ENCODE assay signal across 9 cellular contexts in the genomic region with DNA sequence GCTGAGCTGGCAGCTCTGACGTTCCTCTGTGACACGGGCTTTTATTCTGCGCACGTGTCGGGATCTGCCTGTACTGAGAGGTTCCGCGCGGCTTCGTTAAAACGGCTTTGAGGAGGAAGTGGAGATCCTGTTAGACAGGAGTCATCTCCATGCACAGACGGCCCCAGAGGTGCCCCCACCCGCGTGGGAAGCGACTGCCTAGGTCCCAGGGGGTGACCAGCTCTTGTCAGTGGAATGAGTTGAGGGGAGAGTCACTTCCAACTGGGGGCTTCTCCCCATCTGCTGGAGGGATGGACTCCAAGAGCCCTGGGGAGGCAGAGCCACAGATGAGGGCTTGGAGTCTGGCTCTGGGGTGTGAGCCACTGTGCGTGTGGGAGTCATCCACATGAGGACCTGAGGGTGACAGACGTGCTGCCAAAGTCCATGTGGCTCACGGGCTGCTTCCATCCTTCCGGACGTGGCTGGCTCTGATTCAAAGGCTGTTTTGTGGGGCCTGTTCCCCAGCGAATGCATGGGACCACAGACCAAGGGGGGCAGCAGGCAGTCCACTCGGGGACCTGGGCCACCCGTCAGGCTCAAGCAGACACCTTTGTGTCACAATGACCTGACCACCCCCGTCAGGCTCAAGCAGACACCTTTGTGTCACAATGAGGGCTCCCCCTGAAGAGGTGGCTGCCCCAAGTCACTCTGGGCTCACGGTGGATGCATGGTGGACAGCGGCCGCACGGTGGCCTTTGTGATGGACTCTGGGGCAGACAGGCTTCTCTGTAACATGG. TPM values are rescaled to one million over a fixed set of nuclear protein-coding genes. Genes with fewer than 3 reads are reported as not detected.
DNase-seq lines count a peak whose midpoint lies in the region; ATAC-seq, FAIRE-seq and TF ChIP-seq lines count a peak whose summit lies in the region.
"Had no signal": no experiment of that assay in that cellular context is flagged by ENCODE, and none has a peak within 500 bp of the region (broad histone marks: within the 10 kb centered on the region; RNA-seq: fewer than 3 reads in every experiment).

No MANE protein-coding gene starts in this region.

- no peak for TF ChIP-seq CTCF in DND-41 (IDR thresholded peaks at IDR 0.05; ENCODE audit: borderline replicate concordance, extremely low read depth, low read length, poor library complexity, severe bottlenecking)
- no peak for TF ChIP-seq CTCF in gastrocnemius medialis (IDR thresholded peaks at IDR 0.05 in 4 of 5, conservative IDR thresholded peaks at IDR 0.05 in 1 of 5)

- in situ Hi-C loops in gastrocnemius medialis (cut with MboI; ENCODE audit: low sequenced_read_pairs in 4 of 4): no loop called here

- H3K4me1 ChIP-seq in DND-41 (ENCODE audit: insufficient read depth, low read length): no peaks in the 10 kb centered on the region
- peaks cover 23 to 27% of the 10 kb centered on the region in 2 donors for H3K4me1 ChIP-seq in gastrocnemius medialis

- peaks cover 18% of the 10 kb centered on the region for H3K4me1 Mint-ChIP-seq in activated T-helper 2 cell treated with anti-CD3 and anti-CD28 coated beads, Interferon-gamma antibody, Interleukin-2, Interleukin-4, amounts not matched to agents 10 μg/mL and 5 μg/mL and 100 μg/mL, durations not matched to agents 14 hours and 24 hours and 36 hours (ENCODE audit: low read depth)

- H3K27me3 Mint-ChIP-seq in activated T-helper 2 cell treated with anti-CD3 and anti-CD28 coated beads, Interferon-gamma antibody, Interleukin-2, Interleukin-4, amounts not matched to agents 10 μg/mL and 5 μg/mL and 100 μg/mL, durations not matched to agents 14 hours and 24 hours and 36 hours (ENCODE audit: low read depth): peaks cover 9% of the 10 kb centered on the region

- H3K36me3 ChIP-seq in DND-41 (ENCODE audit: insufficient read depth, low read length) (peaks cover 31% of the 10 kb centered on the region), gastrocnemius medialis (peaks cover 0 to 30% of the 10 kb centered on the region in 2 donors)

- H3K9ac ChIP-seq in DND-41 (ENCODE audit: low read depth, low read length): no peak overlapping the region

- H3K79me2 ChIP-seq in DND-41 (ENCODE audit: insufficient read depth, low read length): no peaks in the 10 kb centered on the region

- H3K9me3 ChIP-seq in DND-41 (ENCODE audit: insufficient read depth, low read length, severe bottlenecking): no peaks in the 10 kb centered on the region
- H3K9me3 ChIP-seq in gastrocnemius medialis: no peaks in the 10 kb centered on the region

- no peak overlapping the region for H2AFZ ChIP-seq in DND-41 (ENCODE audit: low read depth, low read length)

- intact Hi-C loops in activated T-helper 2 cell treated with anti-CD3 and anti-CD28 coated beads, Interferon-gamma antibody, Interleukin-2, Interleukin-4, amounts not matched to agents 10 μg/mL and 5 μg/mL and 100 μg/mL, durations not matched to agents 14 hours and 24 hours and 36 hours (cut with micrococcal nuclease): loop anchor here (2.0 kb wide), 1 partner anchor 22 kb away; no protein-coding TSS in a partner anchor
- intact Hi-C loops in left ventricle myocardium superior (cut with micrococcal nuclease) (no loop called here), gastrocnemius medialis (cut with DNase I; ENCODE audit: low total_unique reads) (no loop called here)

- H3K36me3 Mint-ChIP-seq in activated T-helper 2 cell treated with anti-CD3 and anti-CD28 coated beads, Interferon-gamma antibody, Interleukin-2, Interleukin-4, amounts not matched to agents 10 μg/mL and 5 μg/mL and 100 μg/mL, durations not matched to agents 14 hours and 24 hours and 36 hours (ENCODE audit: low read depth): peaks cover 28% of the 10 kb centered on the region

- ATAC-seq in DND-41 (ENCODE audit: insufficient read depth, low read depth) (0 out of 3 replicates have a peak, but pooled peaks have one; percentile 22), left ventricle myocardium superior (peak; percentile 43), gastrocnemius medialis (peak; percentile 41 to 48), GM18909 (IDR thresholded peaks at IDR 0.05; ENCODE audit: poor library complexity, unreplicated experiment) (no peak)

- H3K27ac Mint-ChIP-seq in activated T-helper 2 cell treated with anti-CD3 and anti-CD28 coated beads, Interferon-gamma antibody, Interleukin-2, Interleukin-4, amounts not matched to agents 10 μg/mL and 5 μg/mL and 100 μg/mL, durations not matched to agents 14 hours and 24 hours and 36 hours: peak overlapping the region; percentile 33

- H3K27ac ChIP-seq in DND-41 (ENCODE audit: low read length) (no peak overlapping the region), gastrocnemius medialis (peak overlapping the region in 3 of 4 donors; percentile 26 to 43 (median 41))

- peak overlapping the region; percentile 45 for H3K4me3 Mint-ChIP-seq in activated T-helper 2 cell treated with anti-CD3 and anti-CD28 coated beads, Interferon-gamma antibody, Interleukin-2, Interleukin-4, amounts not matched to agents 10 μg/mL and 5 μg/mL and 100 μg/mL, durations not matched to agents 14 hours and 24 hours and 36 hours (ENCODE audit: low read depth)

- H3K4me2 ChIP-seq in DND-41 (ENCODE audit: insufficient read depth, low read length): no peak overlapping the region

- H3K27me3 ChIP-seq in DND-41 (ENCODE audit: insufficient read depth, low read length, poor library complexity): no peaks in the 10 kb centered on the region
- H3K27me3 ChIP-seq in gastrocnemius medialis: peaks cover 7 to 13% (median 13%) of the 10 kb centered on the region in 3 donors

- no peak for FAIRE-seq in H54 (lab: Jason Lieb, UNC)
- FAIRE-seq: islet of Langerhans had no signal

- TF ChIP-seq POLR2A in gastrocnemius medialis (IDR thresholded peaks at IDR 0.05): no peak
- TF ChIP-seq POLR2A in H54 (IDR thresholded peaks at IDR 0.05; ENCODE audit: low read depth, low read length): no peak

- H4K20me1 ChIP-seq in DND-41 (ENCODE audit: insufficient read depth, low read length): peaks cover 6% of the 10 kb centered on the region; the same call in 1 of the 2 replicates

- DNase-seq in DND-41 (no peak), NOMO-1 (lab: John Stamatoyannopoulos, UW; ENCODE audit: unreplicated experiment in 2 of 2) (peak; percentile 48 to 82), left ventricle myocardium superior (peak; percentile 65), gastrocnemius medialis (peak in 1 of 2 donors; percentile 58), NCI-H1930 (lab: John Stamatoyannopoulos, UW) (no peak), H54 (ENCODE audit: insufficient read length, low spot score) (no peak)
- DNase-seq in activated T-helper 2 cell treated with anti-CD3 and anti-CD28 coated beads, Interferon-gamma antibody, Interleukin-2, Interleukin-4, amounts not matched to agents 10 μg/mL and 5 μg/mL and 100 μg/mL, durations not matched to agents 14 hours and 24 hours and 36 hours (ENCODE audit: low spot score): no peak

- H3K4me3 ChIP-seq in DND-41 (ENCODE audit: low read depth in 1 of 2, low read length in 2 of 2) (no peak overlapping the region), gastrocnemius medialis (peak overlapping the region in 3 of 4 donors; percentile 28 to 54 (median 32))

- no peaks in the 10 kb centered on the region for H3K9me3 Mint-ChIP-seq in activated T-helper 2 cell treated with anti-CD3 and anti-CD28 coated beads, Interferon-gamma antibody, Interleukin-2, Interleukin-4, amounts not matched to agents 10 μg/mL and 5 μg/mL and 100 μg/mL, durations not matched to agents 14 hours and 24 hours and 36 hours

RNA-seq across cellular contexts. Expression of a gene that starts 26.8 kb away (rescaled TPM):
- 48.1 and 48.3 TPM in 2 replicates for total RNA-seq in activated T-helper 2 cell treated with anti-CD3 and anti-CD28 coated beads, Interferon-gamma antibody, Interleukin-2, Interleukin-4, amounts not matched to agents 10 μg/mL and 5 μg/mL and 100 μg/mL, durations not matched to agents 14 hours and 24 hours and 36 hours
- 143 TPM for total RNA-seq in left ventricle myocardium superior
- 100 to 1,000 TPM; 116 to 217 (median 127) TPM for total RNA-seq in gastrocnemius medialis

RNA-seq across cellular contexts. Expression of a gene that starts 28.8 kb away (rescaled TPM):
- total RNA-seq in activated T-helper 2 cell treated with anti-CD3 and anti-CD28 coated beads, Interferon-gamma antibody, Interleukin-2, Interleukin-4, amounts not matched to agents 10 μg/mL and 5 μg/mL and 100 μg/mL, durations not matched to agents 14 hours and 24 hours and 36 hours: 86.1 and 87.0 TPM in 2 replicates
- total RNA-seq in left ventricle myocardium superior (72.2 TPM), gastrocnemius medialis (10 to 100 TPM; 49.0 to 85.9 (median 63.7) TPM)

RNA-seq across cellular contexts. Expression of a gene that starts 45.1 kb away (rescaled TPM):
- 118 and 119 TPM in 2 replicates for total RNA-seq in activated T-helper 2 cell treated with anti-CD3 and anti-CD28 coated beads, Interferon-gamma antibody, Interleukin-2, Interleukin-4, amounts not matched to agents 10 μg/mL and 5 μg/mL and 100 μg/mL, durations not matched to agents 14 hours and 24 hours and 36 hours
- total RNA-seq in left ventricle myocardium superior (70.0 TPM), gastrocnemius medialis (10 to 100 TPM; 64.2 to 83.8 (median 73.3) TPM)

Comparison
In these comparisons a context has a peak if more than half of its experiments do, and no peak if none do; other contexts are left out.
1. DNase-seq: peak in NOMO-1 (2 of 2) and left ventricle myocardium superior (single experiment); none in DND-41 (single experiment), activated T-helper 2 cell treated with anti-CD3 and anti-CD28 coated beads, Interferon-gamma antibody, Interleukin-2, Interleukin-4, amounts not matched to agents 10 μg/mL and 5 μg/mL and 100 μg/mL, durations not matched to agents 14 hours and 24 hours and 36 hours (single experiment), NCI-H1930 (0 of 2) and H54 (single experiment).
2. H3K4me3 ChIP-seq: peak in gastrocnemius medialis (3 of 4); none in DND-41 (0 of 2).